Comparison of ENCODE assay signal across 8 cellular contexts in genomic region chr5:87780831-87781760, GRCh38.
DNase-seq lines count a peak whose midpoint lies in the region; ATAC-seq and TF ChIP-seq lines count a peak whose summit lies in the region.

No MANE protein-coding gene starts in this region.

- WGBS in lung, 2 donors, result 11% methylated on average over 13 of the region's 13 CpGs

- H3K36me3 ChIP-seq in lung (ENCODE audit: control insufficient read depth in 2 of 2, insufficient read depth in 2 of 2, low read length in 2 of 2), result no peaks in the 10 kb centered on the region

- H3K9me3 ChIP-seq in lung (ENCODE audit: control insufficient read depth in 2 of 2, insufficient read depth in 1 of 2, low read length in 1 of 2), result no peaks in the 10 kb centered on the region

- no peaks in the 10 kb centered on the region for H3K27me3 ChIP-seq in lung (ENCODE audit: control insufficient read depth, insufficient read depth)

- H3K27ac ChIP-seq in lung (ENCODE audit: low read depth in 1 of 2, low read length in 1 of 2), result no peak overlapping the region

- peak; percentile 89 for DNase-seq in COR-L47 (lab: John Stamatoyannopoulos, UW)
- DNase-seq in HPDE6-E6E7 (ENCODE audit: extremely low spot score), result peak; percentile 39
- peak; percentile 88 for DNase-seq in NCI-H82 (lab: John Stamatoyannopoulos, UW)
- peak; percentile 65 to 75 for DNase-seq in activated CD4-positive, alpha-beta T cell treated with anti-CD3 and anti-CD28 coated beads, Interleukin-2, amount 50 U/mL, for 48 hours
- DNase-seq in ecto neural progenitor cell (ENCODE audit: low spot score), result peak; percentile 82
- DNase-seq in lung (ENCODE audit: low spot score), result peak; percentile 75
- DNase-seq in stimulated activated CD8-positive, alpha-beta memory T cell treated with anti-CD3 and anti-CD28 coated beads, Interleukin-12 subunit alpha, Interleukin-12 subunit beta, amount 100 ng/mL, for 4 hours (ENCODE audit: low read depth), result peak; percentile 27

- TF ChIP-seq CTCF in lung (IDR thresholded peaks at IDR 0.05; ENCODE audit: control extremely low read depth, extremely low read depth), result peak; percentile 84

- H3K4me3 ChIP-seq in lung, result no peak overlapping the region

- no peaks in the 10 kb centered on the region for H3K4me1 ChIP-seq in lung (ENCODE audit: control insufficient read depth in 2 of 2, insufficient read depth in 2 of 2, low read length in 2 of 2)

- ATAC-seq in GM21367 (IDR thresholded peaks at IDR 0.05; ENCODE audit: unreplicated experiment) (peak; percentile 100), lung (ENCODE audit: insufficient read depth, low FRiP score) (peak; percentile 96)

Comparison
In these comparisons a context has a peak if more than half of its experiments do, and no peak if none do; other contexts are left out.
1. DNase-seq: peak in every context shown above with its lines; median percentile 89 in COR-L47; 88 in NCI-H82; 82 in ecto neural progenitor cell; 75 in lung; 70 in activated CD4-positive, alpha-beta T cell treated with anti-CD3 and anti-CD28 coated beads, Interleukin-2, amount 50 U/mL, for 48 hours; 39 in HPDE6-E6E7; 27 in stimulated activated CD8-positive, alpha-beta memory T cell treated with anti-CD3 and anti-CD28 coated beads, Interleukin-12 subunit alpha, Interleukin-12 subunit beta, amount 100 ng/mL, for 4 hours.